In the genomic region with DNA sequence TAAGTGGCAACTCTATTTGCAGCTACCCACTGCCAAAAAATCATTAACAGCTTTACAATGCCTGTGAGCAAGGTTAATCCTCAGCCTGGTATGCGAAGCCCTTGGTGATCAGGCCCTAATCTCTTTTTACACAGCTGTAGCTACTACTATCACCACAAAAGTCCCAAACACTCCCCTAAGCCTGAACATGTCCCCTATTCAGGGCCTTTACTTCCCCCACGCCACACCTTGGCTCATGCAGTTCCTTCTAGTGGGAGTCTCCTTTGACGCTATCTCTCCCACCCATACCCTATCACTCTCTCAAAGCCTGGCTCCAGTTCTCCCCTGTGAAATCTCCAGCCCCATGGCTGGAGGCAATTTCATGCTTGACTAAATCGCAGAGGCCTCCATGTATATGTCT, we compare ENCODE assay signal across 13 cellular contexts.
DNase-seq lines count a peak whose midpoint lies in the region; ATAC-seq, FAIRE-seq and TF ChIP-seq lines count a peak whose summit lies in the region.
"Had no signal": no experiment of that assay in that cellular context is flagged by ENCODE, and none has a peak within 500 bp of the region (broad histone marks: within the 10 kb centered on the region; RNA-seq: fewer than 3 reads in every experiment).

No MANE protein-coding gene starts in this region.

- H3K4me1 ChIP-seq in SJCRH30 (peaks cover 13% of the 10 kb centered on the region), right cardiac atrium (ENCODE audit: control insufficient read depth, insufficient read depth, low read length) (peaks cover 3% of the 10 kb centered on the region), kidney (ENCODE audit: control insufficient read depth in 1 of 2, insufficient read depth in 1 of 2, low read depth in 1 of 2, low read length in 2 of 2) (peaks cover 11 to 12% of the 10 kb centered on the region in 2 donors)
- H3K4me1 ChIP-seq: parathyroid adenoma had no signal

- DNase-seq in SJCRH30, result peak; percentile 16 to 51
- no peak for DNase-seq in right cardiac atrium
- DNase-seq in kidney, result no peak
- DNase-seq in activated naive CD4-positive, alpha-beta T cell treated with Interleukin-2 at 50 U/mL for 16 hours, result no peak
- DNase-seq: activated CD4-positive, alpha-beta T cell treated with anti-CD3 and anti-CD28 coated beads, Interleukin-2, amount 10 ng/mL, durations not matched to agents 24 days and 14 days; CD8-positive, alpha-beta memory T cell; stimulated activated CD4-positive, alpha-beta T cell treated with anti-CD3 and anti-CD28 coated beads, Interleukin-4, amount 100 ng/mL, for 1 hour; T-cell had no signal

- intact Hi-C loops in right cardiac atrium (cut with DNase I) (no loop called here), kidney (cut with DNase I) (no loop called here)

- H3K27ac ChIP-seq in SJCRH30 (peak overlapping the region; percentile 19), right cardiac atrium (ENCODE audit: low read length) (no peak overlapping the region), temporal lobe (ENCODE audit: low read depth, low read length) (peak overlapping the region; percentile 14), kidney (ENCODE audit: low read depth in 2 of 2, low read length in 2 of 2) (peak overlapping the region in 1 of 2 donors; percentile 11)
- H3K27ac ChIP-seq: parathyroid adenoma had no signal

- H3K36me3 ChIP-seq in SJCRH30 (peaks cover 2% of the 10 kb centered on the region; the same call in 1 of the 2 replicates), kidney (ENCODE audit: control insufficient read depth in 1 of 2, insufficient read depth in 2 of 2, low read length in 2 of 2) (peaks cover 7% of the 10 kb centered on the region in 2 donors)

- H3K9me3 ChIP-seq in SJCRH30 (replicated peaks) (no peaks in the 10 kb centered on the region; the same call in 1 of the 2 replicates), right cardiac atrium (ENCODE audit: control insufficient read depth, low read length) (no peaks in the 10 kb centered on the region), kidney (ENCODE audit: control insufficient read depth in 1 of 2, low read length in 2 of 2) (no peaks in the 10 kb centered on the region)

- ATAC-seq in GM21786 (IDR thresholded peaks at IDR 0.05; ENCODE audit: unreplicated experiment) (peak; percentile 5), right cardiac atrium (peak; percentile 22 to 30), HG02852 (IDR thresholded peaks at IDR 0.05; ENCODE audit: unreplicated experiment) (no peak)
- ATAC-seq: T-cell had no signal

- no peak for FAIRE-seq in kidney (lab: Jason Lieb, UNC)
- FAIRE-seq: bronchial epithelial cell had no signal

- no peak for TF ChIP-seq CTCF in kidney (IDR thresholded peaks at IDR 0.05; ENCODE audit: borderline replicate concordance, extremely low read depth, insufficient read depth)

- H3K27me3 ChIP-seq in SJCRH30 (no peaks in the 10 kb centered on the region), right cardiac atrium (ENCODE audit: control insufficient read depth, insufficient read depth) (no peaks in the 10 kb centered on the region)

- H3K9ac ChIP-seq in kidney (ENCODE audit: low read length in 2 of 2), result no peak overlapping the region
- H3K9ac ChIP-seq: parathyroid adenoma had no signal

- H3K4me3 ChIP-seq in SJCRH30, result no peak overlapping the region
- no peak overlapping the region for H3K4me3 ChIP-seq in right cardiac atrium (ENCODE audit: low read length)
- H3K4me3 ChIP-seq in kidney (ENCODE audit: low read length in 2 of 2), result no peak overlapping the region

- 80% methylated on average over 4 of the region's 4 CpGs for WGBS in right cardiac atrium

Comparison
In these comparisons a context has a peak if more than half of its experiments do, and no peak if none do; other contexts are left out.
1. DNase-seq: peak in SJCRH30 (2 of 2); none in right cardiac atrium (0 of 3), kidney (single experiment) and activated naive CD4-positive, alpha-beta T cell treated with Interleukin-2 at 50 U/mL for 16 hours (single experiment).